Comparison of ENCODE assay signal across 6 cellular contexts in the genomic region with DNA sequence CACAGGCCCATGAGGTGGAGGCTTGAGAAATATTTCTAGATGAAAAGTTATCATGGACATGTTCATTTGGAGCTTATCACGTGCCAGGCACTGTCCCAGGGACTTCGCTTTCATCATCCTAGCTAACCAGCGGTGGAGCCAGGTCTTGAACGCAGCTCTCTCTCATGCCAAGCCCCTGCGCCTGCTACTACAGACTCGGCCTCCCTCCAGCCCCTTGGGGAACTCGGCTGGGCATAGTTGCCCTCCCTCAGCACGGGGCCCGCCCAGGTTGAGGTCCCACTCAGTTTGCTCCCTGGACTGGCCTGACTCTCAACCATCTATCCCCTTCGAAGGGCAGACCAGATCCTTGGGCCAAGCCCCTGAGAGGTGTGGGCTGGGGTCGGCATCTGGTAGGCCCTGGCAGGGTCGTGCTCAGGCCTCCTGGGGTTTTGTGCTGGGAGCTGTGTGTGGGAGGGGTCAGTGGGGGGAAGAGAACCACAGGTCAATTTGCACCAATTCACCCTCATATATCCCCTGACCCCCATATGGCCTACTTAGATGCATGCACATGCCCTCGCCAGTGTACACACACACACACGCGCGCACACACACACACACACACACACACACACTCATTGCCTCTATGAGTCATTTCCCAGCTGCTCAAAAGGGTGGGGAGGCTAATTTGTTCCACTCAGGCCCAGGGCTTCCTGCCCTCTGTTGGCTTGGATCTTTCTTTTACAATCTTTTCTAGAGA. TPM values are rescaled to one million over a fixed set of nuclear protein-coding genes. Genes with fewer than 3 reads are reported as not detected.
DNase-seq lines count a peak whose midpoint lies in the region; ATAC-seq and TF ChIP-seq lines count a peak whose summit lies in the region.

No MANE protein-coding gene starts in this region.

- DNase-seq in LoVo (ENCODE audit: low spot score) (peak; percentile 29), lower leg skin (ENCODE audit: low spot score in 2 of 2) (peak; percentile 70 to 94), NCI-H2171 treated with DMSO at 0.1 percent for 48 hours (lab: John Stamatoyannopoulos, UW) (no peak)
- DNase-seq in activated naive CD4-positive, alpha-beta T cell treated with Interleukin-2 at 50 U/mL for 16 hours = peak; percentile 57

- TF ChIP-seq POLR2A in lower leg skin (IDR thresholded peaks at IDR 0.05) = no peak

- TF ChIP-seq CTCF in lower leg skin (IDR thresholded peaks at IDR 0.05) = no peak

- intact Hi-C loops in lower leg skin (cut with DNase I; ENCODE audit: low total_unique reads) = no loop called here

- ATAC-seq in GM18909 (IDR thresholded peaks at IDR 0.05; ENCODE audit: poor library complexity, unreplicated experiment) (no peak), HG03439 (IDR thresholded peaks at IDR 0.05; ENCODE audit: unreplicated experiment) (no peak)

- H3K4me3 ChIP-seq in lower leg skin (ENCODE audit: low read depth, poor library complexity, severe bottlenecking) = no peak overlapping the region

- 38 to 51% methylated on average over 13 to 16 of the region's 16 CpGs for WGBS in lower leg skin, 2 donors

RNA-seq across cellular contexts. Expression of gene SCN4A, which starts 12.1 kb away (rescaled TPM):
- 1 to 10 TPM in 1 of 4 donors, under 1 TPM in 3; 0.80 to 1.5 (median 0.81) TPM for total RNA-seq in lower leg skin

RNA-seq across cellular contexts. Expression of gene PRR29, which starts 13.3 kb away (rescaled TPM):
- total RNA-seq in lower leg skin = under 1 TPM in 1 of 4 donors, not detected in 3; 0.17 TPM

RNA-seq across cellular contexts. Expression of gene ICAM2, which starts 35.6 kb away (rescaled TPM):
- 10 to 100 TPM; 11.5 to 26.8 (median 19.9) TPM for total RNA-seq in lower leg skin

RNA-seq across cellular contexts. Expression of gene CD79B, which starts 52.7 kb away (rescaled TPM):
- 1 to 10 TPM in 3 of 4 donors, under 1 TPM in 1; 0.72 to 5.8 (median 3.5) TPM for total RNA-seq in lower leg skin
